Comparison of ENCODE assay signal across 1 cellular context in the genomic region with DNA sequence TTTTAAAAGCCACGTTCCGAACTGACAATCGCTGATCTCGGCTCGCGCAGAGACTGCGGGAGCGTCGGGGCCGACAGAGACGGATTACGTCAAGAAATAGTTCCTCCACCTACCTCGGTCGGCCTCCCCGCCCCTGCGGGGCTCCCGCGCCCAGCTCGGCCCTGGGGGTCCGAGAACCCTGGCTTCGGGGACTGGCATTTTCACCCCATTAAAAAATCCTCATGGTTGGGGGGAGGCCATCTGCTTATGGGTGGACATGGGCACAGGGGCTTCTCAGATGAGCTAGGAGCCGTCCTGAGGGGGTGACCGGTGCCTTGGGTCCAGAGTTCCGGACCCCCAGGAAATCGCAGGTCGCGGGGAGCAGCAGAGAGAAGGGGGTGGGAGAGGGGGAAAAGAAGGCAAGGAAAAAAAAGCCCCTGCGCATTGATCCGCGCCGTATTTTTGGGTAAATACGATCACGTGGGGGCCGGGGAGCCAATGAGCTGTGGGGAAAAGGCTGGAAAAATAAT.
TF ChIP-seq lines count a peak whose summit lies in the region.

No MANE protein-coding gene starts in this region.

TF ChIP-seq in HEK293, 187 proteins besides CTCF, POLR2A, EP300 and RAD21 (continued from another document):
- peak; percentile 48; the same call in 1 of the 2 replicates for TF ChIP-seq ZNF596 (tag by site-specific recombination; IDR thresholded peaks at IDR 0.05)
- peak; percentile 85 for TF ChIP-seq ZBTB20 (tag by site-specific recombination; IDR thresholded peaks at IDR 0.05)
- TF ChIP-seq ZNF416 (tag by site-specific recombination; IDR thresholded peaks at IDR 0.05), result no peak
- no peak for TF ChIP-seq ZNF266 (tag by site-specific recombination; IDR thresholded peaks at IDR 0.05; ENCODE audit: low read depth)
- TF ChIP-seq KLF10 (tag by site-specific recombination; IDR thresholded peaks at IDR 0.05), result no peak
- TF ChIP-seq, protein P1, sequence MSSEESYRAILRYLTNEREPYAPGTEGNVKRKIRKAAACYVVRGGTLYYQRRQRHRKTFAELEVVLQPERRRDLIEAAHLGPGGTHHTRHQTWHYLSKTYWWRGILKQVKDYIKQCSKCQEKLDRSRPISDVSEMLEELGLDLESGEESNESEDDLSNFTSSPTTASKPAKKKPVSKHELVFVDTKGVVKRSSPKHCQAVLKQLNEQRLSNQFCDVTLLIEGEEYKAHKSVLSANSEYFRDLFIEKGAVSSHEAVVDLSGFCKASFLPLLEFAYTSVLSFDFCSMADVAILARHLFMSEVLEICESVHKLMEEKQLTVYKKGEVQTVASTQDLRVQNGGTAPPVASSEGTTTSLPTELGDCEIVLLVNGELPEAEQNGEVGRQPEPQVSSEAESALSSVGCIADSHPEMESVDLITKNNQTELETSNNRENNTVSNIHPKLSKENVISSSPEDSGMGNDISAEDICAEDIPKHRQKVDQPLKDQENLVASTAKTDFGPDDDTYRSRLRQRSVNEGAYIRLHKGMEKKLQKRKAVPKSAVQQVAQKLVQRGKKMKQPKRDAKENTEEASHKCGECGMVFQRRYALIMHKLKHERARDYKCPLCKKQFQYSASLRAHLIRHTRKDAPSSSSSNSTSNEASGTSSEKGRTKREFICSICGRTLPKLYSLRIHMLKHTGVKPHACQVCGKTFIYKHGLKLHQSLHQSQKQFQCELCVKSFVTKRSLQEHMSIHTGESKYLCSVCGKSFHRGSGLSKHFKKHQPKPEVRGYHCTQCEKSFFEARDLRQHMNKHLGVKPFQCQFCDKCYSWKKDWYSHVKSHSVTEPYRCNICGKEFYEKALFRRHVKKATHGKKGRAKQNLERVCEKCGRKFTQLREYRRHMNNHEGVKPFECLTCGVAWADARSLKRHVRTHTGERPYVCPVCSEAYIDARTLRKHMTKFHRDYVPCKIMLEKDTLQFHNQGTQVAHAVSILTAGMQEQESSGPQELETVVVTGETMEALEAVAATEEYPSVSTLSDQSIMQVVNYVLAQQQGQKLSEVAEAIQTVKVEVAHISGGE (tag by site-specific recombination; conservative IDR thresholded peaks at IDR 0.05; ENCODE audit: low read depth), result no peak
- TF ChIP-seq ZNF654 (tag by site-specific recombination; IDR thresholded peaks at IDR 0.05; ENCODE audit: low read depth), result no peak
